In the genomic region with DNA sequence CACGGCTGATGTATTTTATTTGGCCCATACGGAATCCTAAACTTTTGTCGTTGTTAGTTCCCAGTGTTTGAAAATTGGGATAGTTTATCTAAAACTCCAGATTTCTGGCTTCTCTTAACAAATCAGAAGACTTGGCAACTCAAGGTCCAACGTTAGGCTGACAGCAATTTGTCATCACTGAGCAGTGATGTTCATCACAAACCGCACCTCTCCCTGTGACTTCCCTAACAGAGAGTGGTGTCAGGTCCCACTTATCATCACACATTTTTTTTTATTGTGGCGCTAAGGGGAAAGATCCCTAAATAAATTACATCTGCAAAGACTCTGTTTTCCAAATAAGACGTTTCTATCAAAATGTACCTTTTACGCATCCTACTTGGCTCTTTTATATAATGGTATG, we compare ENCODE assay signal across 1 cellular context.
TF ChIP-seq lines count a peak whose summit lies in the region.

No MANE protein-coding gene starts in this region.

TF ChIP-seq in H1, 55 proteins besides CTCF, POLR2A, EP300 and RAD21:
- TF ChIP-seq, protein P1, sequence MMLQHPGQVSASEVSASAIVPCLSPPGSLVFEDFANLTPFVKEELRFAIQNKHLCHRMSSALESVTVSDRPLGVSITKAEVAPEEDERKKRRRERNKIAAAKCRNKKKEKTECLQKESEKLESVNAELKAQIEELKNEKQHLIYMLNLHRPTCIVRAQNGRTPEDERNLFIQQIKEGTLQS (IDR thresholded peaks at IDR 0.05; ENCODE audit: insufficient read depth, low read depth, low read length): no peak
- TF ChIP-seq POLR2AphosphoS5 (IDR thresholded peaks at IDR 0.05; ENCODE audit: low read depth, low read length) (no peak), RFX5 (IDR thresholded peaks at IDR 0.05; ENCODE audit: borderline replicate concordance, low read depth, low read length) (no peak), ZNF274 (IDR thresholded peaks at IDR 0.05; ENCODE audit: borderline replicate concordance, extremely low read depth, low read length) (no peak), CHD2 (IDR thresholded peaks at IDR 0.05; ENCODE audit: low read length) (no peak), HDAC2 (IDR thresholded peaks at IDR 0.05; ENCODE audit: borderline replicate concordance in 1 of 2, low read depth in 2 of 2, low read length in 2 of 2) (no peak), TAF7 (optimal IDR thresholded peaks at IDR 0.05; ENCODE audit: borderline replicate concordance, low read depth, low read length) (no peak), SIN3A (conservative IDR thresholded peaks at IDR 0.05 in 1 of 2, IDR thresholded peaks at IDR 0.05 in 1 of 2; ENCODE audit: low read depth in 1 of 2, low read length in 2 of 2) (no peak), RBBP5 (IDR thresholded peaks at IDR 0.05; ENCODE audit: borderline replicate concordance, low read depth, low read length) (no peak), TAF1 (IDR thresholded peaks at IDR 0.05; ENCODE audit: low read depth, low read length) (no peak), RXRA (IDR thresholded peaks at IDR 0.05; ENCODE audit: insufficient read depth, low read depth, low read length) (no peak), SP1 (IDR thresholded peaks at IDR 0.05; ENCODE audit: low read depth, low read length) (no peak), SP2 (IDR thresholded peaks at IDR 0.05; ENCODE audit: low read length) (no peak), JUN (IDR thresholded peaks at IDR 0.05; ENCODE audit: low read depth, low read length) (no peak), YY1 (IDR thresholded peaks at IDR 0.05; ENCODE audit: low read depth, low read length) (no peak), KDM5A (IDR thresholded peaks at IDR 0.05; ENCODE audit: low read length) (no peak)
- TF ChIP-seq, protein P2, sequence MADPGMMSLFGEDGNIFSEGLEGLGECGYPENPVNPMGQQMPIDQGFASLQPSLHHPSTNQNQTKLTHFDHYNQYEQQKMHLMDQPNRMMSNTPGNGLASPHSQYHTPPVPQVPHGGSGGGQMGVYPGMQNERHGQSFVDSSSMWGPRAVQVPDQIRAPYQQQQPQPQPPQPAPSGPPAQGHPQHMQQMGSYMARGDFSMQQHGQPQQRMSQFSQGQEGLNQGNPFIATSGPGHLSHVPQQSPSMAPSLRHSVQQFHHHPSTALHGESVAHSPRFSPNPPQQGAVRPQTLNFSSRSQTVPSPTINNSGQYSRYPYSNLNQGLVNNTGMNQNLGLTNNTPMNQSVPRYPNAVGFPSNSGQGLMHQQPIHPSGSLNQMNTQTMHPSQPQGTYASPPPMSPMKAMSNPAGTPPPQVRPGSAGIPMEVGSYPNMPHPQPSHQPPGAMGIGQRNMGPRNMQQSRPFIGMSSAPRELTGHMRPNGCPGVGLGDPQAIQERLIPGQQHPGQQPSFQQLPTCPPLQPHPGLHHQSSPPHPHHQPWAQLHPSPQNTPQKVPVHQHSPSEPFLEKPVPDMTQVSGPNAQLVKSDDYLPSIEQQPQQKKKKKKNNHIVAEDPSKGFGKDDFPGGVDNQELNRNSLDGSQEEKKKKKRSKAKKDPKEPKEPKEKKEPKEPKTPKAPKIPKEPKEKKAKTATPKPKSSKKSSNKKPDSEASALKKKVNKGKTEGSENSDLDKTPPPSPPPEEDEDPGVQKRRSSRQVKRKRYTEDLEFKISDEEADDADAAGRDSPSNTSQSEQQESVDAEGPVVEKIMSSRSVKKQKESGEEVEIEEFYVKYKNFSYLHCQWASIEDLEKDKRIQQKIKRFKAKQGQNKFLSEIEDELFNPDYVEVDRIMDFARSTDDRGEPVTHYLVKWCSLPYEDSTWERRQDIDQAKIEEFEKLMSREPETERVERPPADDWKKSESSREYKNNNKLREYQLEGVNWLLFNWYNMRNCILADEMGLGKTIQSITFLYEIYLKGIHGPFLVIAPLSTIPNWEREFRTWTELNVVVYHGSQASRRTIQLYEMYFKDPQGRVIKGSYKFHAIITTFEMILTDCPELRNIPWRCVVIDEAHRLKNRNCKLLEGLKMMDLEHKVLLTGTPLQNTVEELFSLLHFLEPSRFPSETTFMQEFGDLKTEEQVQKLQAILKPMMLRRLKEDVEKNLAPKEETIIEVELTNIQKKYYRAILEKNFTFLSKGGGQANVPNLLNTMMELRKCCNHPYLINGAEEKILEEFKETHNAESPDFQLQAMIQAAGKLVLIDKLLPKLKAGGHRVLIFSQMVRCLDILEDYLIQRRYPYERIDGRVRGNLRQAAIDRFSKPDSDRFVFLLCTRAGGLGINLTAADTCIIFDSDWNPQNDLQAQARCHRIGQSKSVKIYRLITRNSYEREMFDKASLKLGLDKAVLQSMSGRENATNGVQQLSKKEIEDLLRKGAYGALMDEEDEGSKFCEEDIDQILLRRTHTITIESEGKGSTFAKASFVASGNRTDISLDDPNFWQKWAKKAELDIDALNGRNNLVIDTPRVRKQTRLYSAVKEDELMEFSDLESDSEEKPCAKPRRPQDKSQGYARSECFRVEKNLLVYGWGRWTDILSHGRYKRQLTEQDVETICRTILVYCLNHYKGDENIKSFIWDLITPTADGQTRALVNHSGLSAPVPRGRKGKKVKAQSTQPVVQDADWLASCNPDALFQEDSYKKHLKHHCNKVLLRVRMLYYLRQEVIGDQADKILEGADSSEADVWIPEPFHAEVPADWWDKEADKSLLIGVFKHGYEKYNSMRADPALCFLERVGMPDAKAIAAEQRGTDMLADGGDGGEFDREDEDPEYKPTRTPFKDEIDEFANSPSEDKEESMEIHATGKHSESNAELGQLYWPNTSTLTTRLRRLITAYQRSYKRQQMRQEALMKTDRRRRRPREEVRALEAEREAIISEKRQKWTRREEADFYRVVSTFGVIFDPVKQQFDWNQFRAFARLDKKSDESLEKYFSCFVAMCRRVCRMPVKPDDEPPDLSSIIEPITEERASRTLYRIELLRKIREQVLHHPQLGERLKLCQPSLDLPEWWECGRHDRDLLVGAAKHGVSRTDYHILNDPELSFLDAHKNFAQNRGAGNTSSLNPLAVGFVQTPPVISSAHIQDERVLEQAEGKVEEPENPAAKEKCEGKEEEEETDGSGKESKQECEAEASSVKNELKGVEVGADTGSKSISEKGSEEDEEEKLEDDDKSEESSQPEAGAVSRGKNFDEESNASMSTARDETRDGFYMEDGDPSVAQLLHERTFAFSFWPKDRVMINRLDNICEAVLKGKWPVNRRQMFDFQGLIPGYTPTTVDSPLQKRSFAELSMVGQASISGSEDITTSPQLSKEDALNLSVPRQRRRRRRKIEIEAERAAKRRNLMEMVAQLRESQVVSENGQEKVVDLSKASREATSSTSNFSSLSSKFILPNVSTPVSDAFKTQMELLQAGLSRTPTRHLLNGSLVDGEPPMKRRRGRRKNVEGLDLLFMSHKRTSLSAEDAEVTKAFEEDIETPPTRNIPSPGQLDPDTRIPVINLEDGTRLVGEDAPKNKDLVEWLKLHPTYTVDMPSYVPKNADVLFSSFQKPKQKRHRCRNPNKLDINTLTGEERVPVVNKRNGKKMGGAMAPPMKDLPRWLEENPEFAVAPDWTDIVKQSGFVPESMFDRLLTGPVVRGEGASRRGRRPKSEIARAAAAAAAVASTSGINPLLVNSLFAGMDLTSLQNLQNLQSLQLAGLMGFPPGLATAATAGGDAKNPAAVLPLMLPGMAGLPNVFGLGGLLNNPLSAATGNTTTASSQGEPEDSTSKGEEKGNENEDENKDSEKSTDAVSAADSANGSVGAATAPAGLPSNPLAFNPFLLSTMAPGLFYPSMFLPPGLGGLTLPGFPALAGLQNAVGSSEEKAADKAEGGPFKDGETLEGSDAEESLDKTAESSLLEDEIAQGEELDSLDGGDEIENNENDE (IDR thresholded peaks at IDR 0.05; ENCODE audit: insufficient replicate concordance, low read length): no peak
